Comparison of ENCODE assay signal across 12 cellular contexts in the genomic region with DNA sequence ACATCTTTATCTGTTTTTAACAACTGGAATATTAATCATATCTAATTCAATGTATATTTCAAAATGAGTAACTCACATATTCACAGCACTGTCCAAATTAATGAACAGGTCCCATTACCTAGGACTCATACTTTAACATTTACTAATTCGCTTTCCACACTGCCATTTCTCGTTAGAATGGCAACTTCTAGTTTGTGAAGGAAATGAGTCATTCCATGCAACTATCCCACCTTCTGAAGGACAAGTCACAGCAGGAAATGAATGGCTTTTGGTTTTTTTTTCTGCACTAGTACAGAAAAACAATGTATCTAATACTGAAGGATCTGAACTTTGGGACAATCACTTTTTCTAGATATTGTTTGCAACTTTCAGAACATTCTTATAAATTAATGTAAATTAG. TPM values are rescaled to one million over a fixed set of nuclear protein-coding genes. Genes with fewer than 3 reads are reported as not detected.
DNase-seq lines count a peak whose midpoint lies in the region; ATAC-seq and TF ChIP-seq lines count a peak whose summit lies in the region.
"Had no signal": no experiment of that assay in that cellular context is flagged by ENCODE, and none has a peak within 500 bp of the region (broad histone marks: within the 10 kb centered on the region; RNA-seq: fewer than 3 reads in every experiment).

No MANE protein-coding gene starts in this region.

- no peak for TF ChIP-seq CTCF in PC-3 (conservative IDR thresholded peaks at IDR 0.05; ENCODE audit: low read depth, low read length)
- no peak for TF ChIP-seq CTCF in lower leg skin (IDR thresholded peaks at IDR 0.05)

- in situ Hi-C loops in GM23248 (cut with MboI) = no loop called here

- no peaks in the 10 kb centered on the region for H3K79me2 ChIP-seq in GM23248 (ENCODE audit: insufficient read depth)
- no peaks in the 10 kb centered on the region for H3K79me2 ChIP-seq in PC-3 (ENCODE audit: low read length)

- 0 out of 2 replicates have a peak overlapping the region, but pooled peaks have one; percentile 7 for H2AFZ ChIP-seq in GM23248
- peak overlapping the region; percentile 35 for H2AFZ ChIP-seq in PC-3 (ENCODE audit: low read length)

- CTCF ChIA-PET in PC-3 (lab: Charles Lee) = no interaction called here

- WGBS in GM23248 (ENCODE audit: low coverage in 1 of 2, low lambda C conversion rate in 2 of 2, missing lambda C conversion rate in 2 of 2), 2 experiments = 12 to 14% methylated on average over 2 of the region's 2 CpGs
- WGBS in lower leg skin, 2 donors = 30 to 36% methylated on average over 2 of the region's 2 CpGs

- H3K4me2 ChIP-seq in GM23248 (ENCODE audit: unreplicated experiment) (no peak overlapping the region), PC-3 (ENCODE audit: low read length) (peak overlapping the region; percentile 76)

- H3K9me3 ChIP-seq in GM23248 (ENCODE audit: low read depth) (no peaks in the 10 kb centered on the region), PC-3 (ENCODE audit: low read length) (no peaks in the 10 kb centered on the region)

- H3K36me3 ChIP-seq in GM23248 (ENCODE audit: low read depth) (no peaks in the 10 kb centered on the region), PC-3 (ENCODE audit: low read depth, low read length) (no peaks in the 10 kb centered on the region)

- H3K4me3 ChIP-seq in GM23248 (no peak overlapping the region), PC-3 (ENCODE audit: low read length) (peak overlapping the region; percentile 30), lower leg skin (ENCODE audit: low read depth, poor library complexity, severe bottlenecking) (no peak overlapping the region)

- POLR2A ChIA-PET in PC-3 (lab: Charles Lee; ENCODE audit: unreplicated experiment) = no interaction called here

- H3K27me3 ChIP-seq in GM23248 (replicated peaks; ENCODE audit: insufficient read depth) (no peaks in the 10 kb centered on the region), PC-3 (ENCODE audit: low read length) (no peaks in the 10 kb centered on the region)

- H3K9ac ChIP-seq in GM23248 (no peak overlapping the region), PC-3 (ENCODE audit: low read length) (peak overlapping the region; percentile 31; the same call in 1 of the 2 replicates)

- H3K4me1 ChIP-seq in GM23248 (ENCODE audit: insufficient read depth) (peaks cover 6% of the 10 kb centered on the region), PC-3 (ENCODE audit: insufficient read depth, low read length) (peaks cover 18% of the 10 kb centered on the region)

- intact Hi-C loops in PC-3 (cut with micrococcal nuclease) (no loop called here), lower leg skin (cut with DNase I; ENCODE audit: low total_unique reads) (no loop called here)

- ATAC-seq in PC-3 (peak; percentile 91), HG03135 (IDR thresholded peaks at IDR 0.05; ENCODE audit: unreplicated experiment) (no peak), HG03520 (IDR thresholded peaks at IDR 0.05; ENCODE audit: unreplicated experiment) (no peak)

- H4K20me1 ChIP-seq in GM23248 (ENCODE audit: insufficient read depth) (no peaks in the 10 kb centered on the region), PC-3 (ENCODE audit: low read length) (no peaks in the 10 kb centered on the region)

- BruUV-seq in PC-3 (replicated peaks; lab: Mats Ljungman, UMichigan) = no TSS peak

- H3K9me2 ChIP-seq in GM23248 (ENCODE audit: insufficient read depth) (0 out of 2 replicates have a peak, but pooled peaks cover 3% of the 10 kb centered on the region), PC-3 (replicated peaks; ENCODE audit: low read length) (no peaks in the 10 kb centered on the region)

- no peak overlapping the region for H3K27ac ChIP-seq in GM23248
- peak overlapping the region; percentile 80 for H3K27ac ChIP-seq in PC-3 (ENCODE audit: low read length)

- H3F3A ChIP-seq in GM23248 (ENCODE audit: insufficient read depth) = 0 out of 2 replicates have a peak, but pooled peaks cover 6% of the 10 kb centered on the region
- H3F3A ChIP-seq in PC-3 (ENCODE audit: low read length, unreplicated experiment) = no peaks in the 10 kb centered on the region

- DNase-seq in CD1c-positive myeloid dendritic cell (ENCODE audit: extremely low spot score) (peak; percentile 73), GM23248 (peak; percentile 37), PC-3 (peak; percentile 74), glomerular endothelial cell (ENCODE audit: extremely low read depth, low read depth, low spot score) (peak; percentile 37), lower leg skin (ENCODE audit: low spot score in 2 of 2) (no peak)
- DNase-seq in activated CD4-positive, alpha-beta T cell treated with anti-CD3 and anti-CD28 coated beads, Interleukin-2, amount 50 U/mL, for 1 hour = no peak
- DNase-seq: activated CD4-positive, CD25-positive, alpha-beta regulatory T cell treated with anti-CD3 and anti-CD28 coated beads, Interleukin-2, amount 50 U/mL, for 72 hours; DMS153; H7; NCI-H345 had no signal

- no peak for TF ChIP-seq POLR2A in lower leg skin (IDR thresholded peaks at IDR 0.05)

RNA-seq across cellular contexts. Expression of a gene that starts 24.6 kb away (rescaled TPM):
- not detected in 2 replicates for total RNA-seq in GM23248 (2014; rRNA removed; shearing (Covaris generic))
- not detected in 2 replicates for polyA plus RNA-seq in GM23248 (2016; fragmentation: Nextera tagmentation; extraction: Ambion mirVana)
- total RNA-seq in PC-3 (2014; rRNA removed) (not detected in 2 replicates), glomerular endothelial cell (not detected in 2 replicates), lower leg skin (not detected)
- total RNA-seq: H7 had no signal

RNA-seq across cellular contexts. Expression of a gene that starts 30.1 kb away (rescaled TPM):
- total RNA-seq in GM23248 (2014; rRNA removed; shearing (Covaris generic)) = not detected in 2 replicates
- 0.06 and 0.08 TPM in 2 replicates for polyA plus RNA-seq in GM23248 (2016; fragmentation: Nextera tagmentation; extraction: Ambion mirVana)
- 2.6 TPM in 2 replicates for total RNA-seq in PC-3 (2014; rRNA removed)
- total RNA-seq in glomerular endothelial cell = 0.05 and 0.47 TPM in 2 replicates
- 10 to 100 TPM in 2 of 4 donors, 1 to 10 TPM in 2; 8.2 to 16.5 (median 10.5) TPM for total RNA-seq in lower leg skin

Comparison
In these comparisons a context has a peak if more than half of its experiments do, and no peak if none do; other contexts are left out.
1. DNase-seq: peak in CD1c-positive myeloid dendritic cell (single experiment), GM23248 (single experiment), PC-3 (single experiment) and glomerular endothelial cell (single experiment); none in lower leg skin (0 of 2) and activated CD4-positive, alpha-beta T cell treated with anti-CD3 and anti-CD28 coated beads, Interleukin-2, amount 50 U/mL, for 1 hour (single experiment).